ENCODE assay signal across 11 cellular contexts in genomic region chr6:128882560-128882959, GRCh38. TPM values are rescaled to one million over a fixed set of nuclear protein-coding genes. Genes with fewer than 3 reads are reported as not detected.
DNase-seq lines count a peak whose midpoint lies in the region; ATAC-seq, FAIRE-seq and TF ChIP-seq lines count a peak whose summit lies in the region.
"Had no signal": no experiment of that assay in that cellular context is flagged by ENCODE, and none has a peak within 500 bp of the region (broad histone marks: within the 10 kb centered on the region; RNA-seq: fewer than 3 reads in every experiment).

No MANE protein-coding gene starts in this region.

- H3K4me3 ChIP-seq in muscle layer of duodenum (ENCODE audit: low read depth in 1 of 2, low read length in 2 of 2): peak overlapping the region; percentile 74 to 79
- H3K4me3 ChIP-seq: BLaER1 had no signal

- TF ChIP-seq CTCF in endothelial cell (IDR thresholded peaks at IDR 0.05; ENCODE audit: unreplicated experiment): no peak

- ATAC-seq in GM21423 (IDR thresholded peaks at IDR 0.05; ENCODE audit: unreplicated experiment): no peak

- FAIRE-seq in urothelium cell line (lab: Jason Lieb, UNC): no peak

- peak overlapping the region; percentile 65 for H3K27ac ChIP-seq in muscle layer of duodenum (ENCODE audit: low read length)
- H3K27ac ChIP-seq: BLaER1 had no signal

- H3K36me3 ChIP-seq in muscle layer of duodenum (ENCODE audit: control insufficient read depth in 1 of 2, insufficient read depth in 2 of 2, low read length in 2 of 2): no peaks in the 10 kb centered on the region
- H3K36me3 ChIP-seq: BLaER1 had no signal

- H3K27me3 Mint-ChIP-seq in activated naive CD8-positive, alpha-beta T cell: peaks cover 20% of the 10 kb centered on the region
- peaks cover 36% of the 10 kb centered on the region for H3K27me3 Mint-ChIP-seq in activated naive CD8-positive, alpha-beta T cell treated with anti-CD3 and anti-CD28 coated beads for 36 hours
- H3K27me3 Mint-ChIP-seq in endothelial cell (ENCODE audit: unreplicated experiment): peaks cover 5% of the 10 kb centered on the region

- H3K36me3 Mint-ChIP-seq in activated naive CD8-positive, alpha-beta T cell: no peaks in the 10 kb centered on the region
- H3K36me3 Mint-ChIP-seq in activated naive CD8-positive, alpha-beta T cell treated with anti-CD3 and anti-CD28 coated beads for 36 hours: no peaks in the 10 kb centered on the region
- no peaks in the 10 kb centered on the region for H3K36me3 Mint-ChIP-seq in endothelial cell (ENCODE audit: low read depth, unreplicated experiment)

- H3K27me3 ChIP-seq in muscle layer of duodenum (ENCODE audit: low read depth, low read length): no peaks in the 10 kb centered on the region
- H3K27me3 ChIP-seq: BLaER1 had no signal

- H3K9me3 ChIP-seq in muscle layer of duodenum (ENCODE audit: control insufficient read depth in 1 of 2, low read length in 2 of 2): no peaks in the 10 kb centered on the region
- H3K9me3 ChIP-seq: BLaER1 had no signal

- no peak overlapping the region for H3K27ac Mint-ChIP-seq in activated naive CD8-positive, alpha-beta T cell
- no peak overlapping the region for H3K27ac Mint-ChIP-seq in activated naive CD8-positive, alpha-beta T cell treated with anti-CD3 and anti-CD28 coated beads for 36 hours
- H3K27ac Mint-ChIP-seq in endothelial cell (ENCODE audit: unreplicated experiment): no peak overlapping the region

- DNase-seq in activated naive CD8-positive, alpha-beta T cell treated with anti-CD3 and anti-CD28 coated beads for 36 hours: no peak
- no peak for DNase-seq in endothelial cell (ENCODE audit: low spot score)
- DNase-seq in urothelium cell line (ENCODE audit: low spot score): peak; percentile 32
- DNase-seq in cerebellar nuclear complex (lab: John Stamatoyannopoulos, UW): no peak
- DNase-seq in DMS79 (lab: John Stamatoyannopoulos, UW): no peak
- DNase-seq: NCI-H1436 treated with DMSO at 0.1 percent for 48 hours, SIG-M5 had no signal

- H3K9me3 Mint-ChIP-seq in activated naive CD8-positive, alpha-beta T cell (ENCODE audit: low read depth): no peaks in the 10 kb centered on the region
- no peaks in the 10 kb centered on the region for H3K9me3 Mint-ChIP-seq in activated naive CD8-positive, alpha-beta T cell treated with anti-CD3 and anti-CD28 coated beads for 36 hours
- H3K9me3 Mint-ChIP-seq in endothelial cell (ENCODE audit: unreplicated experiment): no peaks in the 10 kb centered on the region

- peak overlapping the region; percentile 50 for H3K4me3 Mint-ChIP-seq in activated naive CD8-positive, alpha-beta T cell
- no peak overlapping the region for H3K4me3 Mint-ChIP-seq in activated naive CD8-positive, alpha-beta T cell treated with anti-CD3 and anti-CD28 coated beads for 36 hours
- peak overlapping the region; percentile 34 for H3K4me3 Mint-ChIP-seq in endothelial cell (ENCODE audit: unreplicated experiment)

- H3K4me1 Mint-ChIP-seq in activated naive CD8-positive, alpha-beta T cell (ENCODE audit: low read depth): peaks cover 4% of the 10 kb centered on the region
- peaks cover 3% of the 10 kb centered on the region for H3K4me1 Mint-ChIP-seq in activated naive CD8-positive, alpha-beta T cell treated with anti-CD3 and anti-CD28 coated beads for 36 hours
- H3K4me1 Mint-ChIP-seq in endothelial cell (ENCODE audit: unreplicated experiment): peaks cover 11% of the 10 kb centered on the region

- H3K4me1 ChIP-seq in muscle layer of duodenum (ENCODE audit: control insufficient read depth in 1 of 2, insufficient read depth in 2 of 2, low read length in 2 of 2): peaks cover 3 to 5% of the 10 kb centered on the region in 2 donors
- H3K4me1 ChIP-seq: BLaER1 had no signal

RNA-seq across cellular contexts. Expression of gene LAMA2, which starts 0.4 kb away (rescaled TPM):
- 1 to 10 TPM; 2.0 to 3.0 TPM for total RNA-seq in activated naive CD8-positive, alpha-beta T cell treated with anti-CD3 and anti-CD28 coated beads for 36 hours
- 2.0 TPM for total RNA-seq in endothelial cell (ENCODE audit: unreplicated experiment)
